Comparison of ENCODE assay signal across 8 cellular contexts in the genomic region with DNA sequence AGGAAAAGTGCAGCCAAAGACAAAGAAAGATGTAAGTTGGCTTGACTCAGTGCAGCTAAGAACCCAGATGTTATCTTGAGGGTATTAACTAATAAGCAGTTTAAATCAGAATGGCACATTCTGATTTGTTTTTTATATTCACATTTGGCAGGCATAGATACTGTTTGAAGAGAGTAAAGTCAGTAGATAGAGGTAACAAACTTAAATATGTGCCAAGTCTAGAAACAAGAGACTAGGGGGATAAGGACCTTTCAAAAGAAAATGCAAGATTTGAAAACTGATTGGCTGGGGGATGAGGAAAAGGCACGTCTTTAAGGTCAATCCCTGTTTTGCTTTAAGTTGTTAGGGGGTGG.
DNase-seq lines count a peak whose midpoint lies in the region; FAIRE-seq and TF ChIP-seq lines count a peak whose summit lies in the region.
"Not testable (repeated sequence)": the region's sequence is repeated elsewhere in the genome, so short reads cannot be mapped to it uniquely, and the experiment has no call there.

No MANE protein-coding gene starts in this region.

- H3K9me3 Mint-ChIP-seq in astrocyte (ENCODE audit: unreplicated experiment) = peaks cover 12% of the 10 kb centered on the region
- peaks cover 14% of the 10 kb centered on the region for H3K9me3 Mint-ChIP-seq in nephron progenitor cell

- TF ChIP-seq CTCF in A673 (conservative IDR thresholded peaks at IDR 0.05; ENCODE audit: low read depth, low read length); HEK293 (tag by site-specific recombination; IDR thresholded peaks at IDR 0.05); astrocyte (IDR thresholded peaks at IDR 0.05; ENCODE audit: insufficient read depth, low read depth, low read length); epithelial cell of proximal tubule (conservative IDR thresholded peaks at IDR 0.05; ENCODE audit: low read depth, low read length); nephron progenitor cell (IDR thresholded peaks at IDR 0.05); smooth muscle cell (IDR thresholded peaks at IDR 0.05; ENCODE audit: borderline replicate concordance, insufficient read depth, poor library complexity, severe bottlenecking): not testable (repeated sequence)

- H3K79me2 ChIP-seq in astrocyte (ENCODE audit: insufficient read depth, low read length); smooth muscle cell (ENCODE audit: low read depth): not testable (repeated sequence)

- not testable (repeated sequence) for H3K27ac Mint-ChIP-seq in astrocyte (ENCODE audit: unreplicated experiment); nephron progenitor cell

- CTCF ChIA-PET in A673 (lab: Charles Lee); HEK293 (lab: Yijun Ruan, JAX): not testable (repeated sequence)

- not testable (repeated sequence) for H4K20me1 ChIP-seq in astrocyte (ENCODE audit: insufficient read depth, low read length); smooth muscle cell (ENCODE audit: low read depth)

- FAIRE-seq in astrocyte (lab: Jason Lieb, UNC) = not testable (repeated sequence)

- H3K27ac ChIP-seq in A673 (ENCODE audit: low read depth, low read length, poor library complexity, severe bottlenecking); HEK293 (ENCODE audit: extremely low read depth, low read depth, low read length); SJSA1; astrocyte (ENCODE audit: low read depth, low read length); iPS-18a (ENCODE audit: low read length); smooth muscle cell (ENCODE audit: low read depth): not testable (repeated sequence)

- not testable (repeated sequence) for H2AFZ ChIP-seq in astrocyte (ENCODE audit: low read depth, low read length)
- peak overlapping the region; percentile 79 for H2AFZ ChIP-seq in smooth muscle cell (ENCODE audit: low read depth)

- intact Hi-C loops in A673 (cut with micrococcal nuclease; ENCODE audit: unreplicated experiment) = not testable (repeated sequence)

- H3K27me3 ChIP-seq in A673 (replicated peaks; ENCODE audit: insufficient read depth, low read depth, low read length, poor library complexity) (peaks cover 38% of the 10 kb centered on the region), SJSA1 (replicated peaks) (peaks cover 28% of the 10 kb centered on the region), astrocyte (ENCODE audit: insufficient read depth, low read length) (peaks cover 16% of the 10 kb centered on the region), iPS-18a (ENCODE audit: control insufficient read depth, insufficient read depth, low read length) (peaks cover 25% of the 10 kb centered on the region), smooth muscle cell (ENCODE audit: low read depth) (peaks cover 40% of the 10 kb centered on the region)

- not testable (repeated sequence) for BruUV-seq in A673 (replicated peaks; lab: Mats Ljungman, UMichigan)

- not testable (repeated sequence) for H3K4me1 ChIP-seq in A673 (ENCODE audit: insufficient read depth, low read length, poor library complexity, severe bottlenecking); HEK293 (ENCODE audit: control insufficient read depth, insufficient read depth, low read length); SJSA1 (replicated peaks); astrocyte (ENCODE audit: insufficient read depth, low read length); iPS-18a (ENCODE audit: control insufficient read depth, low read depth, low read length); smooth muscle cell (ENCODE audit: low read depth)

- H3K4me2 ChIP-seq in astrocyte (ENCODE audit: low read length) (peak overlapping the region; percentile 87), smooth muscle cell (peak overlapping the region; percentile 93)

- H3K4me3 Mint-ChIP-seq in astrocyte (ENCODE audit: unreplicated experiment) = peak overlapping the region; percentile 80
- peak overlapping the region; percentile 93 for H3K4me3 Mint-ChIP-seq in nephron progenitor cell

- not testable (repeated sequence) for H3K4me1 Mint-ChIP-seq in astrocyte (ENCODE audit: low read depth, unreplicated experiment); nephron progenitor cell

- not testable (repeated sequence) for H3K9me3 ChIP-seq in A673 (ENCODE audit: low read depth, low read length, poor library complexity, severe bottlenecking); HEK293 (ENCODE audit: control insufficient read depth, insufficient read depth, low read depth, low read length); SJSA1 (replicated peaks); astrocyte (ENCODE audit: insufficient read depth, low read depth, low read length); iPS-18a (ENCODE audit: control insufficient read depth, low read depth, low read length); smooth muscle cell (replicated peaks; ENCODE audit: low read depth)

- H3K36me3 ChIP-seq in A673 (ENCODE audit: insufficient read depth, low read length, poor library complexity, severe bottlenecking); HEK293 (ENCODE audit: control insufficient read depth in 2 of 2, insufficient read depth in 1 of 2, low read length in 2 of 2); SJSA1; astrocyte (ENCODE audit: insufficient read depth, low read length); iPS-18a (ENCODE audit: control insufficient read depth, low read depth, low read length); smooth muscle cell (ENCODE audit: low read depth): not testable (repeated sequence)

- POLR2A ChIA-PET in A673 (lab: Charles Lee; ENCODE audit: low non-redundant PET); HEK293 (lab: Yijun Ruan, JAX): not testable (repeated sequence)

- WGBS in smooth muscle cell (ENCODE audit: low lambda C conversion rate) = 0% methylated on average over 1 of the region's 1 CpG

- H3K4me3 ChIP-seq in A673 (ENCODE audit: low read depth, low read length, poor library complexity, severe bottlenecking) = peak overlapping the region; percentile 43
- peak overlapping the region; percentile 45 for H3K4me3 ChIP-seq in HEK293 (ENCODE audit: low read depth, low read length)
- H3K4me3 ChIP-seq in SJSA1 = peak overlapping the region; percentile 24; the same call in 1 of the 2 replicates
- peak overlapping the region; percentile 42 for H3K4me3 ChIP-seq in astrocyte (ENCODE audit: insufficient read depth, low read depth, low read length)
- H3K4me3 ChIP-seq in epithelial cell of proximal tubule (ENCODE audit: low read depth, low read length) = peak overlapping the region; percentile 51
- peak overlapping the region; percentile 66 for H3K4me3 ChIP-seq in iPS-18a (ENCODE audit: low read length)
- peak overlapping the region; percentile 61 for H3K4me3 ChIP-seq in smooth muscle cell

- DNase-seq in A673 (ENCODE audit: low spot score); SJSA1 (ENCODE audit: low read depth in 1 of 2, low spot score in 2 of 2); epithelial cell of proximal tubule (ENCODE audit: low read depth); nephron progenitor cell; smooth muscle cell (lab: John Stamatoyannopoulos, UW; ENCODE audit: unreplicated experiment): not testable (repeated sequence)
- peak; percentile 4 for DNase-seq in astrocyte (ENCODE audit: low read depth)

- H3K36me3 Mint-ChIP-seq in astrocyte (ENCODE audit: low read depth, unreplicated experiment); nephron progenitor cell (ENCODE audit: low read depth): not testable (repeated sequence)

- not testable (repeated sequence) for H3K9ac ChIP-seq in astrocyte (ENCODE audit: low read length); iPS-18a (ENCODE audit: low read length); smooth muscle cell (ENCODE audit: low read depth)

- H3K27me3 Mint-ChIP-seq in astrocyte (ENCODE audit: low read depth, unreplicated experiment) = peaks cover 29% of the 10 kb centered on the region
- peaks cover 50% of the 10 kb centered on the region for H3K27me3 Mint-ChIP-seq in nephron progenitor cell (ENCODE audit: low read depth, poor library complexity)

- H3F3A ChIP-seq in smooth muscle cell (ENCODE audit: low read depth) = not testable (repeated sequence)
